ENCODE assay signal across 17 cellular contexts in the genomic region with DNA sequence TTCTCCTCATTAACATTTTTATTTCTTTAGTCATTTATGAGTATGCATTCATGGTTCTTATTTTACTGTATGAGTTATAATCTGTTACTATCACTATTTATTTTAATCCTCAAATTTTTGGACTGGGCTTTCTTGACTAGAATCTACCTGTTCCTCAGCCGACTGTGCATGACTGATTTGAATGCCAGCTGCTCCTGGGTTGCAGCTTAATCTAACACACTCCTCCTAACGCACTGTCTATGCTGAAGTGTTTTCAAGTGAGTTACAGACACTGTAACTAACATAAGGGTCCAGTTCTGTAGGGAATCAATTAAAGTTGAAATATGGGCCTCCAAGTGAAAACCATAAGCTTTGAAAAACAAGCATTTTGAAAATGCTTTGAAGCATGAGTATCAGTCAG.
"Had no signal": no experiment of that assay in that cellular context is flagged by ENCODE, and none has a peak within 500 bp of the region (broad histone marks: within the 10 kb centered on the region; RNA-seq: fewer than 3 reads in every experiment).

No MANE protein-coding gene starts in this region.

- DNase-seq: activated CD4-positive, alpha-beta T cell treated with anti-CD3 and anti-CD28 coated beads, Interleukin-2, amount 10 ng/mL, durations not matched to agents 24 days and 14 days; activated CD4-positive, alpha-beta T cell treated with anti-CD3 and anti-CD28 coated beads, Interleukin-2, amount 50 U/mL, for 48 hours; activated CD4-positive, CD25-positive, alpha-beta regulatory T cell treated with anti-CD3 and anti-CD28 coated beads, Interleukin-2, amount 50 U/mL, for 72 hours; activated CD8-positive, alpha-beta memory T cell treated with anti-CD3 and anti-CD28 coated beads, Interleukin-2, amount 10 ng/mL, durations not matched to agents 7 days and 5 days; activated effector memory CD4-positive, alpha-beta T cell treated with Interleukin-2 at 50 U/mL for 16 hours; activated naive CD4-positive, alpha-beta T cell; activated T-cell treated with anti-CD3 and anti-CD28 coated beads, Interleukin-2, amount 50 U/mL, for 24 hours; body of pancreas; central memory CD4-positive, alpha-beta T cell; MG63; NCI-H1105; NCI-H146; NCI-H187 treated with DMSO at 0.1 percent for 48 hours; NCI-H2081 treated with DMSO at 0.1 percent for 48 hours; NCI-H82; PC-3; SHP77 treated with DMSO at 0.1 percent for 48 hours had no signal
